In genomic region chr15:101190196-101190595, GRCh38 we compare ENCODE assay signal across 14 cellular contexts.
DNase-seq lines count a peak whose midpoint lies in the region; TF ChIP-seq lines count a peak whose summit lies in the region.
"Had no signal": no experiment of that assay in that cellular context is flagged by ENCODE, and none has a peak within 500 bp of the region (broad histone marks: within the 10 kb centered on the region; RNA-seq: fewer than 3 reads in every experiment).

No MANE protein-coding gene starts in this region.

- H3K4me1 Mint-ChIP-seq in glutamatergic neuron (ENCODE audit: low read depth, unreplicated experiment): peaks cover 63% of the 10 kb centered on the region

- peaks cover 100% of the 10 kb centered on the region for H3K79me2 ChIP-seq in GM23248 (ENCODE audit: insufficient read depth)

- H3K9me3 ChIP-seq in GM23248 (ENCODE audit: low read depth) (no peaks in the 10 kb centered on the region), SJSA1 (replicated peaks) (no peaks in the 10 kb centered on the region), skeletal muscle tissue (ENCODE audit: control insufficient read depth in 3 of 3, low read length in 3 of 3) (no peaks in the 10 kb centered on the region), HAP-1 (no peaks in the 10 kb centered on the region)

- H3K27me3 ChIP-seq in GM23248 (replicated peaks; ENCODE audit: insufficient read depth) (no peaks in the 10 kb centered on the region), SJSA1 (replicated peaks) (no peaks in the 10 kb centered on the region), skeletal muscle tissue (ENCODE audit: control insufficient read depth in 3 of 3, insufficient read depth in 3 of 3, low read length in 3 of 3) (no peaks in the 10 kb centered on the region), HAP-1 (ENCODE audit: low read depth) (no peaks in the 10 kb centered on the region)

- peaks cover 5% of the 10 kb centered on the region for H3K9me3 Mint-ChIP-seq in glutamatergic neuron (ENCODE audit: unreplicated experiment)
- H3K9me3 Mint-ChIP-seq: CD4-positive, alpha-beta T cell; IgD-negative memory B cell; memory B cell had no signal

- H3K27me3 Mint-ChIP-seq in glutamatergic neuron (ENCODE audit: unreplicated experiment): peaks cover 3% of the 10 kb centered on the region
- H3K27me3 Mint-ChIP-seq: CD4-positive, alpha-beta T cell; IgD-negative memory B cell; memory B cell; progenitor cell of endocrine pancreas had no signal

- no peak overlapping the region for H2AFZ ChIP-seq in GM23248

- no peak overlapping the region for H3K4me3 ChIP-seq in GM23248
- no peak overlapping the region for H3K4me3 ChIP-seq in SJSA1
- no peak overlapping the region for H3K4me3 ChIP-seq in skeletal muscle tissue (ENCODE audit: low read length in 3 of 3)
- no peak overlapping the region for H3K4me3 ChIP-seq in HAP-1

- H3K36me3 Mint-ChIP-seq in glutamatergic neuron (ENCODE audit: unreplicated experiment): no peaks in the 10 kb centered on the region

- H3K9me2 ChIP-seq in GM23248 (ENCODE audit: insufficient read depth): no peaks in the 10 kb centered on the region

- peaks cover 38% of the 10 kb centered on the region for H3F3A ChIP-seq in GM23248 (ENCODE audit: insufficient read depth)

- H3K9ac ChIP-seq in GM23248 (no peak overlapping the region), skeletal muscle tissue (ENCODE audit: low read depth in 1 of 3, low read length in 3 of 3) (no peak overlapping the region)

- in situ Hi-C loops in GM23248 (cut with MboI): no loop called here
- in situ Hi-C loops in HAP-1 (cut with MboI; ENCODE audit: low sequenced_read_pairs): no loop called here

- H4K20me1 ChIP-seq in GM23248 (ENCODE audit: insufficient read depth): no peaks in the 10 kb centered on the region

- DNase-seq in GM23248 (no peak), SJSA1 (ENCODE audit: low read depth in 1 of 2, low spot score in 2 of 2) (no peak), glutamatergic neuron (no peak), HAP-1 (ENCODE audit: low spot score in 2 of 2) (no peak), head of caudate nucleus (no peak), GM03348 (ENCODE audit: low spot score) (no peak)
- DNase-seq: CD4-positive, alpha-beta T cell; NCI-H1048; NCI-H2171; SW 1271 had no signal

- H3K27ac ChIP-seq in GM23248 (peak overlapping the region; percentile 86), SJSA1 (peak overlapping the region; percentile 91; the same call in 1 of the 2 replicates), skeletal muscle tissue (ENCODE audit: low read depth, low read length) (peak overlapping the region; percentile 78)

- intact Hi-C loops in head of caudate nucleus (cut with DNase I): no loop called here

- H3K27ac Mint-ChIP-seq in glutamatergic neuron (ENCODE audit: unreplicated experiment): peak overlapping the region; percentile 31
- H3K27ac Mint-ChIP-seq: CD4-positive, alpha-beta T cell; IgD-negative memory B cell had no signal

- no peak for TF ChIP-seq CTCF in glutamatergic neuron (IDR thresholded peaks at IDR 0.05; ENCODE audit: partially characterized antibody, unreplicated experiment)

- peaks cover 77% of the 10 kb centered on the region for H3K4me1 ChIP-seq in GM23248 (ENCODE audit: insufficient read depth)
- peaks cover 78% of the 10 kb centered on the region for H3K4me1 ChIP-seq in SJSA1 (replicated peaks)
- H3K4me1 ChIP-seq in skeletal muscle tissue (ENCODE audit: control insufficient read depth in 3 of 3, insufficient read depth in 3 of 3, low read length in 3 of 3): peaks cover 47 to 52% (median 48%) of the 10 kb centered on the region in 3 donors
- H3K4me1 ChIP-seq in HAP-1: peaks cover 18% of the 10 kb centered on the region

- no peak overlapping the region for H3K4me3 Mint-ChIP-seq in glutamatergic neuron (ENCODE audit: unreplicated experiment)
- H3K4me3 Mint-ChIP-seq: CD4-positive, alpha-beta T cell; IgD-negative memory B cell; memory B cell had no signal

- H3K36me3 ChIP-seq in GM23248 (ENCODE audit: low read depth) (no peaks in the 10 kb centered on the region), SJSA1 (peaks cover 10% of the 10 kb centered on the region), skeletal muscle tissue (ENCODE audit: control insufficient read depth in 3 of 3, insufficient read depth in 3 of 3, low read length in 3 of 3) (no peaks in the 10 kb centered on the region), HAP-1 (replicated peaks) (no peaks in the 10 kb centered on the region)

- H3K4me2 ChIP-seq in GM23248 (ENCODE audit: unreplicated experiment): no peak overlapping the region

- WGBS in GM23248 (ENCODE audit: low coverage in 1 of 2, low lambda C conversion rate in 2 of 2, missing lambda C conversion rate in 2 of 2), 2 experiments: 59 to 62% methylated on average over 2 of the region's 2 CpGs
